Comparison of ENCODE assay signal across 36 cellular contexts in the genomic region with DNA sequence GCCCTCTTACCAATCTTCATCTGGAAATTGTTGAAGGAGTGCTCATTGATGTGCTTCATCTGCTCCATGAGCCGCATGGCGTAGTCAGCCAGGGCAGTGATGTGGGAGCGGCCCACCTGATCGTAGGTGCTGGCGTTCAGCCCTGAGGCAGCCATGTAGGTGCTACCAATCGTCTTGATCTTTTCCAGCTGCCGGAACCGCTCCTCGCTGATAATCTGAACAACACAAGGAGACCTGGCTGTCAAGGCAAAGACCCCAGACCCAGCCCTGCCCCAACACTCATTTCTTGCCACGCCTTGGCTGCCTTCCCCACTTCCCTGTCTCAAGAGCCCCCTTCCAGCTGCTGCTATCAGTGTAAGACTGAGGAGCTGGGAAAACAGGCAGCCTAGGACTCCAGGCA. TPM values are rescaled to one million over a fixed set of nuclear protein-coding genes. Genes with fewer than 3 reads are reported as not detected.
"Had no signal": no experiment of that assay in that cellular context is flagged by ENCODE, and none has a peak within 500 bp of the region (broad histone marks: within the 10 kb centered on the region; RNA-seq: fewer than 3 reads in every experiment).

No MANE protein-coding gene starts in this region.

- H3K27me3 Mint-ChIP-seq: activated CD4-positive, alpha-beta memory T cell treated with anti-CD3 and anti-CD28 coated beads, Interleukin-2, amount 10 ng/mL, durations not matched to agents 7 days and 5 days; activated CD4-positive, alpha-beta T cell treated with anti-CD3 and anti-CD28 coated beads, Interleukin-2, amount 10 ng/mL, durations not matched to agents 7 days and 5 days; activated naive CD4-positive, alpha-beta T cell treated with anti-CD3 and anti-CD28 coated beads, Interleukin-2, amount 50 U/mL, for 24 hours; activated T-cell treated with anti-CD3 and anti-CD28 coated beads, Interleukin-2, amount 50 U/mL, for 24 hours; brain had no signal

- DNase-seq: activated B cell treated with CpG ODN at 0.5 μM for 24 hours; activated CD4-positive, alpha-beta memory T cell treated with anti-CD3 and anti-CD28 coated beads, Interleukin-2, amount 10 ng/mL, durations not matched to agents 7 days and 5 days; activated CD4-positive, alpha-beta T cell treated with anti-CD3 and anti-CD28 coated beads for 1 hour; activated CD4-positive, alpha-beta T cell treated with anti-CD3 and anti-CD28 coated beads for 36 hours; activated CD4-positive, alpha-beta T cell treated with anti-CD3 and anti-CD28 coated beads for 48 hours; activated CD4-positive, alpha-beta T cell treated with anti-CD3 and anti-CD28 coated beads, Interleukin-2, amount 10 ng/mL, durations not matched to agents 7 days and 5 days; activated CD4-positive, alpha-beta T cell treated with anti-CD3 and anti-CD28 coated beads, Interleukin-2, amount 50 U/mL, for 48 hours; activated CD8-positive, alpha-beta memory T cell treated with anti-CD3 and anti-CD28 coated beads for 24 hours; activated CD8-positive, alpha-beta memory T cell treated with anti-CD3 and anti-CD28 coated beads, Interleukin-2, amount 10 ng/mL, durations not matched to agents 7 days and 5 days; activated CD8-positive, alpha-beta memory T cell treated with anti-CD3 and anti-CD28 coated beads, Interleukin-2, amount 50 U/mL, for 48 hours; activated CD8-positive, alpha-beta T cell treated with anti-CD3 and anti-CD28 coated beads, Interleukin-2, amount 10 ng/mL, durations not matched to agents 7 days and 5 days; activated effector memory CD4-positive, alpha-beta T cell treated with Interleukin-2 at 50 U/mL for 16 hours; activated gamma-delta T cell; activated naive CD4-positive, alpha-beta T cell treated with anti-CD3 and anti-CD28 coated beads, Interleukin-2, amount 10 ng/mL, durations not matched to agents 7 days and 5 days; activated naive CD4-positive, alpha-beta T cell treated with Interleukin-2 at 50 U/mL for 16 hours; activated naive CD8-positive, alpha-beta T cell treated with anti-CD3 and anti-CD28 coated beads, Interleukin-2, amount 10 ng/mL, durations not matched to agents 7 days and 5 days; activated naive CD8-positive, alpha-beta T cell treated with anti-CD3 and anti-CD28 coated beads, Interleukin-2, amount 50 U/mL, for 24 hours; activated T-cell treated with anti-CD3 and anti-CD28 coated beads, Interleukin-2, amount 50 U/mL, for 24 hours; activated T-cell treated with anti-CD3 and anti-CD28 coated beads, Interleukin-2, amount 50 U/mL, for 48 hours; amygdala; anterior cingulate cortex; caudate nucleus; cerebellar nuclear complex; T-helper 1 cell; T-helper 2 cell; T-helper 9 cell had no signal

- H3K27me3 ChIP-seq: ascending aorta, cardiac muscle cell had no signal

- ATAC-seq: activated CD4-positive, alpha-beta T cell treated with anti-CD3 and anti-CD28 coated beads for 36 hours; activated CD8-positive, alpha-beta memory T cell treated with anti-CD3 and anti-CD28 coated beads, Interleukin-2, amount 10 ng/mL, durations not matched to agents 7 days and 5 days; activated CD8-positive, alpha-beta T cell treated with anti-CD3 and anti-CD28 coated beads, Interleukin-2, amount 10 ng/mL, durations not matched to agents 7 days and 5 days; activated naive CD8-positive, alpha-beta T cell treated with anti-CD3 and anti-CD28 coated beads, Interleukin-2, amount 50 U/mL, for 24 hours had no signal

- H3K4me1 Mint-ChIP-seq: brain had no signal

- H3K36me3 Mint-ChIP-seq: activated CD8-positive, alpha-beta memory T cell treated with anti-CD3 and anti-CD28 coated beads, Interleukin-2, amount 10 ng/mL, durations not matched to agents 7 days and 5 days; activated naive CD4-positive, alpha-beta T cell treated with anti-CD3 and anti-CD28 coated beads, Interleukin-2, amount 10 ng/mL, durations not matched to agents 7 days and 5 days; activated naive CD4-positive, alpha-beta T cell treated with anti-CD3 and anti-CD28 coated beads, Interleukin-2, amount 50 U/mL, for 24 hours; activated naive CD8-positive, alpha-beta T cell; activated naive CD8-positive, alpha-beta T cell treated with anti-CD3 and anti-CD28 coated beads, Interleukin-2, amount 10 ng/mL, durations not matched to agents 7 days and 5 days had no signal

- H3K9me3 Mint-ChIP-seq: activated B cell treated with CpG ODN at 0.5 μM for 24 hours; activated CD4-positive, alpha-beta memory T cell treated with anti-CD3 and anti-CD28 coated beads, Interleukin-2, amount 10 ng/mL, durations not matched to agents 7 days and 5 days; activated CD4-positive, alpha-beta T cell treated with anti-CD3 and anti-CD28 coated beads, Interleukin-2, amount 10 ng/mL, durations not matched to agents 7 days and 5 days; activated naive CD4-positive, alpha-beta T cell treated with anti-CD3 and anti-CD28 coated beads, Interleukin-2, amount 10 ng/mL, durations not matched to agents 7 days and 5 days; activated naive CD4-positive, alpha-beta T cell treated with anti-CD3 and anti-CD28 coated beads, Interleukin-2, amount 50 U/mL, for 24 hours; activated naive CD8-positive, alpha-beta T cell treated with anti-CD3 and anti-CD28 coated beads, Interleukin-2, amount 10 ng/mL, durations not matched to agents 7 days and 5 days; activated naive CD8-positive, alpha-beta T cell treated with anti-CD3 and anti-CD28 coated beads, Interleukin-2, amount 50 U/mL, for 24 hours; activated T-cell treated with anti-CD3 and anti-CD28 coated beads, Interleukin-2, amount 50 U/mL, for 24 hours; activated T-helper 2 cell treated with anti-CD3 and anti-CD28 coated beads, Interferon-gamma antibody, Interleukin-2, Interleukin-4, amounts not matched to agents 10 μg/mL and 5 μg/mL and 100 μg/mL, durations not matched to agents 14 hours and 24 hours and 36 hours; brain; central memory CD8-positive, alpha-beta T cell; T-helper 1 cell treated with Interleukin-12 subunit alpha and Interleukin-12 subunit beta and Interleukin-4 antibody, amounts not matched to agents 30 μg/mL and 1 μg/mL, for 36 hours; T-helper 2 cell treated with Interferon-gamma antibody and Interleukin-4, amounts not matched to agents 5 μg/mL and 100 μg/mL, for 36 hours had no signal

- H3K4me3 Mint-ChIP-seq: activated B cell treated with CpG ODN at 0.5 μM for 24 hours; activated CD4-positive, alpha-beta memory T cell treated with anti-CD3 and anti-CD28 coated beads, Interleukin-2, amount 10 ng/mL, durations not matched to agents 7 days and 5 days; activated CD4-positive, alpha-beta T cell treated with anti-CD3 and anti-CD28 coated beads for 36 hours; activated CD4-positive, alpha-beta T cell treated with anti-CD3 and anti-CD28 coated beads, Interleukin-2, amount 10 ng/mL, durations not matched to agents 7 days and 5 days; activated CD8-positive, alpha-beta memory T cell treated with anti-CD3 and anti-CD28 coated beads, Interleukin-2, amount 10 ng/mL, durations not matched to agents 7 days and 5 days; activated CD8-positive, alpha-beta T cell treated with anti-CD3 and anti-CD28 coated beads, Interleukin-2, amount 10 ng/mL, durations not matched to agents 7 days and 5 days; activated naive CD4-positive, alpha-beta T cell treated with anti-CD3 and anti-CD28 coated beads, Interleukin-2, amount 10 ng/mL, durations not matched to agents 7 days and 5 days; activated naive CD4-positive, alpha-beta T cell treated with anti-CD3 and anti-CD28 coated beads, Interleukin-2, amount 50 U/mL, for 24 hours; activated naive CD8-positive, alpha-beta T cell; activated naive CD8-positive, alpha-beta T cell treated with anti-CD3 and anti-CD28 coated beads, Interleukin-2, amount 50 U/mL, for 24 hours; activated T-cell treated with anti-CD3 and anti-CD28 coated beads, Interleukin-2, amount 50 U/mL, for 24 hours; brain; central memory CD8-positive, alpha-beta T cell; T-helper 1 cell treated with Interleukin-12 subunit alpha and Interleukin-12 subunit beta and Interleukin-4 antibody, amounts not matched to agents 30 μg/mL and 1 μg/mL, for 36 hours; T-helper 2 cell treated with Interferon-gamma antibody and Interleukin-4, amounts not matched to agents 5 μg/mL and 100 μg/mL, for 36 hours had no signal

- H3K4me3 ChIP-seq: ascending aorta, cardiac muscle cell had no signal

- H3K27ac ChIP-seq: ascending aorta, cardiac muscle cell, VCaP had no signal

- H3K9me3 ChIP-seq: ascending aorta had no signal

- H3K27ac Mint-ChIP-seq: activated B cell treated with CpG ODN at 0.5 μM for 24 hours; activated CD4-positive, alpha-beta memory T cell treated with anti-CD3 and anti-CD28 coated beads, Interleukin-2, amount 10 ng/mL, durations not matched to agents 7 days and 5 days; activated CD4-positive, alpha-beta T cell treated with anti-CD3 and anti-CD28 coated beads for 36 hours; activated CD4-positive, alpha-beta T cell treated with anti-CD3 and anti-CD28 coated beads, Interleukin-2, amount 10 ng/mL, durations not matched to agents 7 days and 5 days; activated naive CD4-positive, alpha-beta T cell treated with anti-CD3 and anti-CD28 coated beads, Interleukin-2, amount 10 ng/mL, durations not matched to agents 7 days and 5 days; activated naive CD4-positive, alpha-beta T cell treated with anti-CD3 and anti-CD28 coated beads, Interleukin-2, amount 50 U/mL, for 24 hours; activated naive CD8-positive, alpha-beta T cell; activated naive CD8-positive, alpha-beta T cell treated with anti-CD3 and anti-CD28 coated beads, Interleukin-2, amount 50 U/mL, for 24 hours; activated T-cell treated with anti-CD3 and anti-CD28 coated beads, Interleukin-2, amount 50 U/mL, for 24 hours; activated T-helper 2 cell treated with anti-CD3 and anti-CD28 coated beads, Interferon-gamma antibody, Interleukin-2, Interleukin-4, amounts not matched to agents 10 μg/mL and 5 μg/mL and 100 μg/mL, durations not matched to agents 14 hours and 24 hours and 36 hours; brain; T-helper 1 cell treated with Interleukin-12 subunit alpha and Interleukin-12 subunit beta and Interleukin-4 antibody, amounts not matched to agents 30 μg/mL and 1 μg/mL, for 36 hours; T-helper 2 cell treated with Interferon-gamma antibody and Interleukin-4, amounts not matched to agents 5 μg/mL and 100 μg/mL, for 36 hours had no signal

RNA-seq across cellular contexts. Expression of gene ADCY6, which starts 18.1 kb away (rescaled TPM):
- total RNA-seq: activated CD4-positive, alpha-beta T cell treated with anti-CD3 and anti-CD28 coated beads, Interleukin-2, amount 10 ng/mL, durations not matched to agents 7 days and 5 days; activated naive CD8-positive, alpha-beta T cell treated with anti-CD3 and anti-CD28 coated beads, Interleukin-2, amount 10 ng/mL, durations not matched to agents 7 days and 5 days had no signal
